Comparison of ENCODE assay signal across 1 cellular context in the genomic region with DNA sequence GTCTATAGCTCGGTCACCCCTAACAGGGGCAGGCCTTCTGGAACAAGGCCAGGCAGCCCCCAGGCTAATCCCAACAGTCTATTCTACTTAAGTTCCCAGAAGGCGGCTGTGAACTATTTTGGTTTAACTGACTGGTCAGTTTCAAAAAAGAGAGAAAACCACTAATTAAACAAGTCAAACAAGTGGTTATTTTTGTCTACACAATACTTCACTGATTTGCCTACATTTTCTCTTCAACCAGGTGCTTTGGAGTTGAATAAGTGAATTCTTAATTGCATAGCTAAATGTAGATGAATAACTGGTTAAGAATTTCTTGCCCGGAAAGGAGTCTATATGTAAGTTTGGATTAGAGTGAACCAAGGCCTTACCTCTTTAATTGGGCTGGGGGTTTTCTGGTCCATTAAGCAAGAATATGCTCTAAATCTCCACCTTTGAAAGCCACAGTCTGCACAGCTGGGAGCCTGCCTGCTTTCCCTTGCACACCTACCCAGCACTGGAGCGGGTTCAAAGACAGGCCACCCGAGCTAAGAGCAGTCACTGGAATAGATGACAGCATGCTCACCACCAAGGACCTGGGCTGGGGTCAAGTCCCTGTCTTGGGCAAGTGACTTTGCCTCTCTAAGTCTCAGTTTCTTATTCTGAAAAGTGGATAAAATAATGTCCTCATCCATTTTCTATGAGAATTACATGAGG.
TF ChIP-seq lines count a peak whose summit lies in the region.

No MANE protein-coding gene starts in this region.

TF ChIP-seq in GM12878, 131 proteins besides CTCF, POLR2A, EP300 and RAD21 (continued from another document):
- TF ChIP-seq, protein P1, sequence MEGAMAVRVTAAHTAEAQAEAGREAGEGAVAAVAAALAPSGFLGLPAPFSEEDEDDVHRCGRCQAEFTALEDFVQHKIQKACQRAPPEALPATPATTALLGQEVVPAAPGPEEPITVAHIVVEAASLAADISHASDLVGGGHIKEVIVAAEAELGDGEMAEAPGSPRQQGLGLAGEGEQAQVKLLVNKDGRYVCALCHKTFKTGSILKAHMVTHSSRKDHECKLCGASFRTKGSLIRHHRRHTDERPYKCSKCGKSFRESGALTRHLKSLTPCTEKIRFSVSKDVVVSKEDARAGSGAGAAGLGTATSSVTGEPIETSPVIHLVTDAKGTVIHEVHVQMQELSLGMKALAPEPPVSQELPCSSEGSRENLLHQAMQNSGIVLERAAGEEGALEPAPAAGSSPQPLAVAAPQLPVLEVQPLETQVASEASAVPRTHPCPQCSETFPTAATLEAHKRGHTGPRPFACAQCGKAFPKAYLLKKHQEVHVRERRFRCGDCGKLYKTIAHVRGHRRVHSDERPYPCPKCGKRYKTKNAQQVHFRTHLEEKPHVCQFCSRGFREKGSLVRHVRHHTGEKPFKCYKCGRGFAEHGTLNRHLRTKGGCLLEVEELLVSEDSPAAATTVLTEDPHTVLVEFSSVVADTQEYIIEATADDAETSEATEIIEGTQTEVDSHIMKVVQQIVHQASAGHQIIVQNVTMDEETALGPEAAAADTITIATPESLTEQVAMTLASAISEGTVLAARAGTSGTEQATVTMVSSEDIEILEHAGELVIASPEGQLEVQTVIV (IDR thresholded peaks at IDR 0.05; ENCODE audit: borderline replicate concordance, partially characterized antibody), result no peak
- TF ChIP-seq RELB (IDR thresholded peaks at IDR 0.05; ENCODE audit: low read depth), result peak; percentile 48; the same call in 1 of the 2 replicates
- TF ChIP-seq ATF2 (IDR thresholded peaks at IDR 0.05; ENCODE audit: low read length), result no peak
- no peak for TF ChIP-seq PBX3 (IDR thresholded peaks at IDR 0.05; ENCODE audit: insufficient replicate concordance, low read depth, low read length)
- no peak for TF ChIP-seq STAT3 (IDR thresholded peaks at IDR 0.05; ENCODE audit: low read depth, low read length)
- TF ChIP-seq, protein P2, sequence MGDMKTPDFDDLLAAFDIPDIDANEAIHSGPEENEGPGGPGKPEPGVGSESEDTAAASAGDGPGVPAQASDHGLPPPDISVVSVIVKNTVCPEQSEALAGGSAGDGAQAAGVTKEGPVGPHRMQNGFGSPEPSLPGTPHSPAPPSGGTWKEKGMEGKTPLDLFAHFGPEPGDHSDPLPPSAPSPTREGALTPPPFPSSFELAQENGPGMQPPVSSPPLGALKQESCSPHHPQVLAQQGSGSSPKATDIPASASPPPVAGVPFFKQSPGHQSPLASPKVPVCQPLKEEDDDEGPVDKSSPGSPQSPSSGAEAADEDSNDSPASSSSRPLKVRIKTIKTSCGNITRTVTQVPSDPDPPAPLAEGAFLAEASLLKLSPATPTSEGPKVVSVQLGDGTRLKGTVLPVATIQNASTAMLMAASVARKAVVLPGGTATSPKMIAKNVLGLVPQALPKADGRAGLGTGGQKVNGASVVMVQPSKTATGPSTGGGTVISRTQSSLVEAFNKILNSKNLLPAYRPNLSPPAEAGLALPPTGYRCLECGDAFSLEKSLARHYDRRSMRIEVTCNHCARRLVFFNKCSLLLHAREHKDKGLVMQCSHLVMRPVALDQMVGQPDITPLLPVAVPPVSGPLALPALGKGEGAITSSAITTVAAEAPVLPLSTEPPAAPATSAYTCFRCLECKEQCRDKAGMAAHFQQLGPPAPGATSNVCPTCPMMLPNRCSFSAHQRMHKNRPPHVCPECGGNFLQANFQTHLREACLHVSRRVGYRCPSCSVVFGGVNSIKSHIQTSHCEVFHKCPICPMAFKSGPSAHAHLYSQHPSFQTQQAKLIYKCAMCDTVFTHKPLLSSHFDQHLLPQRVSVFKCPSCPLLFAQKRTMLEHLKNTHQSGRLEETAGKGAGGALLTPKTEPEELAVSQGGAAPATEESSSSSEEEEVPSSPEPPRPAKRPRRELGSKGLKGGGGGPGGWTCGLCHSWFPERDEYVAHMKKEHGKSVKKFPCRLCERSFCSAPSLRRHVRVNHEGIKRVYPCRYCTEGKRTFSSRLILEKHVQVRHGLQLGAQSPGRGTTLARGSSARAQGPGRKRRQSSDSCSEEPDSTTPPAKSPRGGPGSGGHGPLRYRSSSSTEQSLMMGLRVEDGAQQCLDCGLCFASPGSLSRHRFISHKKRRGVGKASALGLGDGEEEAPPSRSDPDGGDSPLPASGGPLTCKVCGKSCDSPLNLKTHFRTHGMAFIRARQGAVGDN (IDR thresholded peaks at IDR 0.05), result peak; percentile 27; the same call in 1 of the 2 replicates
- TF ChIP-seq MYB (IDR thresholded peaks at IDR 0.05; ENCODE audit: borderline replicate concordance, low read depth, low read length), result no peak; the same call in 1 of the 2 replicates
- 0 out of 2 replicates have a peak, but pooled peaks have one; percentile 45 for TF ChIP-seq NBN (IDR thresholded peaks at IDR 0.05)
- TF ChIP-seq MTA3 (IDR thresholded peaks at IDR 0.05; ENCODE audit: borderline replicate concordance, low read length), result no peak
- TF ChIP-seq CREM (IDR thresholded peaks at IDR 0.05; ENCODE audit: low read depth), result no peak
- no peak for TF ChIP-seq MXI1 (IDR thresholded peaks at IDR 0.05; ENCODE audit: low read depth, low read length)
- no peak for TF ChIP-seq CEBPB (IDR thresholded peaks at IDR 0.05; ENCODE audit: borderline replicate concordance in 1 of 2, low read depth in 2 of 2, low read length in 2 of 2)
- no peak for TF ChIP-seq ESRRA (IDR thresholded peaks at IDR 0.05; ENCODE audit: low read length)
- TF ChIP-seq RAD51 (IDR thresholded peaks at IDR 0.05), result no peak
- TF ChIP-seq EGR1 (IDR thresholded peaks at IDR 0.05; ENCODE audit: borderline replicate concordance in 1 of 2, low read depth in 2 of 2, low read length in 2 of 2), result no peak
- 0 out of 2 replicates have a peak, but pooled peaks have one; percentile 51 for TF ChIP-seq DPF2 (IDR thresholded peaks at IDR 0.05)
- TF ChIP-seq RCOR1 (conservative IDR thresholded peaks at IDR 0.05; ENCODE audit: low read depth, low read length), result no peak
- TF ChIP-seq SMARCA5 (IDR thresholded peaks at IDR 0.05), result no peak
